9 cellular contexts compared by ENCODE assay signal in the genomic region with DNA sequence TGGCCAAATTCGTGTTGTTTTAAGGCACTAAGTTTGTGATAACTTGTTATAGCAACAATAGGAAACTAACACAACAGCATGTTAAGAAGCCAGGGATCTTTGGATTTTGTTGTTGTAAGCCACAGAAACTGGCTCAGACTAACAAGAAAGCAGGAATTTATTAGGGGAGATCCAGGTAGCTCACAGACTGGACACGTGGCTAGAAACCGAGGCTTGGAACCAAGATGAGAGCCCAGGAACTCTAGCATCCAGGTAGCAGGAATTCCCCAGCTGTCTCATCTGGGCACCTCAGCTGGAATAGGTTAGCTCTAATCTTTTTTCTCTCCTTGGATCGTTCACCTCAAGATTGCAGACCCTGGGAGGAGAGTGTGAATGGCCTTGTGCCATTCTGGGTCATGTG.
"Had no signal": no experiment of that assay in that cellular context is flagged by ENCODE, and none has a peak within 500 bp of the region (broad histone marks: within the 10 kb centered on the region; RNA-seq: fewer than 3 reads in every experiment).

No MANE protein-coding gene starts in this region.

- H3K9me3 ChIP-seq: HAP-1 had no signal

- H3K9ac ChIP-seq: GM23248, KMS-11 had no signal

- FAIRE-seq: HepG2 had no signal

- DNase-seq: GM23248, GOT3, H7, HFFc6, KBM-7 had no signal

- H3K9me3 Mint-ChIP-seq: HFFc6, IgD-negative memory B cell had no signal

- H3K27me3 Mint-ChIP-seq: IgD-negative memory B cell had no signal

- H3K27ac Mint-ChIP-seq: HFFc6, IgD-negative memory B cell had no signal

- H3K4me1 ChIP-seq: HAP-1 had no signal

- H3K4me3 Mint-ChIP-seq: HFFc6, IgD-negative memory B cell had no signal

- H3K27ac ChIP-seq: GM23248, KMS-11 had no signal

- H3K4me2 ChIP-seq: KMS-11 had no signal

- H3K4me3 ChIP-seq: GM23248, HAP-1 had no signal
